ENCODE assay signal across 1 cellular context in genomic region chr19:1245468-1245867, GRCh38.
TF ChIP-seq lines count a peak whose summit lies in the region.

No MANE protein-coding gene starts in this region.

TF ChIP-seq in GM12878, 131 proteins besides CTCF, POLR2A, EP300 and RAD21:
- TF ChIP-seq EED (IDR thresholded peaks at IDR 0.05; ENCODE audit: low read depth) (no peak), WRNIP1 (IDR thresholded peaks at IDR 0.05; ENCODE audit: borderline replicate concordance, low read depth, low read length) (no peak), GATAD2B (conservative IDR thresholded peaks at IDR 0.05; ENCODE audit: low read depth) (no peak), IKZF2 (IDR thresholded peaks at IDR 0.05) (no peak), POU2F2 (IDR thresholded peaks at IDR 0.05; ENCODE audit: borderline replicate concordance, low read depth, low read length) (no peak), NFYA (IDR thresholded peaks at IDR 0.05; ENCODE audit: borderline replicate concordance, low read depth, low read length) (no peak), ZBTB40 (IDR thresholded peaks at IDR 0.05; ENCODE audit: borderline replicate concordance) (no peak), CBX5 (IDR thresholded peaks at IDR 0.05; ENCODE audit: low read depth) (no peak), TCF7 (IDR thresholded peaks at IDR 0.05; ENCODE audit: borderline replicate concordance) (no peak), STAT1 (conservative IDR thresholded peaks at IDR 0.05) (no peak), ZNF622 (IDR thresholded peaks at IDR 0.05) (no peak), ZNF384 (IDR thresholded peaks at IDR 0.05; ENCODE audit: borderline replicate concordance, low read depth, low read length) (no peak), HDAC6 (IDR thresholded peaks at IDR 0.05; ENCODE audit: unreplicated experiment) (no peak), MTA2 (IDR thresholded peaks at IDR 0.05; ENCODE audit: low read depth) (no peak), EGR1 (IDR thresholded peaks at IDR 0.05; ENCODE audit: borderline replicate concordance in 1 of 2, low read depth in 2 of 2, low read length in 2 of 2) (no peak)
